15 cellular contexts compared by ENCODE assay signal in the genomic region with DNA sequence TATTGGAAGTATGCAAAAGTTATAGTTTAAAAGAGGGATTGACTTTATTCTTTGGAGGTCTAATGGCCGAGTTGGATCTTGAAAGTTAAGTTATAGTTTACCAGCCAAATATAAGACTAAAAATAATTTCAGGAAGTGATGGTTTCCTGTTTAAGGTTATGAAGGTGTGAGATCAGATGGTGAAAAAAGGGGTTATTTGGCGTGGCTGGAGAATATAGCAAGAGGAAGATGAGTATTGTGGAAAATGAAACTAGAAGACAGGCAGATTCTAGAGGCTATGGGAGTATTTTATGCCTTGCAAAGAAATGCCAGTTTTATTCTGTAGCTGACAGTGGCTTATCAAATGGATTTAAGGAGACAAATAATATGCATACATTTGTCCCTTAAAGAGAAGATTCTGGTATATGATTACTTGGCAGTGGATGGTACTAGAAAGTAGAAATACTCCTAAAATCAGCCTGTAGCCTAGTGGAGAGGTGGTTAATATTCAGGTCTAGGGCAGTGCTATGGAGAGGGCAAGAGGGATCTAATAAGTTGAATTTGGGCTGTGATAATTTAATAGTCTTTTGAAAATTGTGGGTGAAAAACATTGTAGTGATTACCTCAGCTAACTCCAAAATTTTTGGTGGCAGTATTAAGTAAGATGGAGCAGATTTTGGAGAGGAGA.
A peak's percentile ranks its signal among the peaks of the same experiment; 100 is the strongest.
DNase-seq lines count a peak whose midpoint lies in the region; ATAC-seq and TF ChIP-seq lines count a peak whose summit lies in the region.
"Had no signal": no experiment of that assay in that cellular context is flagged by ENCODE, and none has a peak within 500 bp of the region (broad histone marks: within the 10 kb centered on the region; RNA-seq: fewer than 3 reads in every experiment).

No MANE protein-coding gene starts in this region.

- no peaks in the 10 kb centered on the region for H3K4me1 ChIP-seq in adrenal gland (replicated peaks in 1 of 2)
- H3K4me1 ChIP-seq: HAP-1 had no signal

- in situ Hi-C loops in KBM-7 (cut with MboI; ENCODE audit: low pct_unique_long_range_greater_than_20kb, low sequenced_read_pairs) = no loop called here

- no peak for TF ChIP-seq POLR2A in adrenal gland (IDR thresholded peaks at IDR 0.05)

- DNase-seq in KBM-7 (peak; percentile 4), mucosa of gallbladder (ENCODE audit: low spot score) (no peak), ecto neural progenitor cell (ENCODE audit: low spot score) (no peak), adrenal gland (no peak)
- DNase-seq: activated CD4-positive, alpha-beta T cell treated with anti-CD3 and anti-CD28 coated beads, Interleukin-2, amount 50 U/mL, for 4 hours; activated naive CD4-positive, alpha-beta T cell treated with anti-CD3 and anti-CD28 coated beads, Interleukin-2, amount 10 ng/mL, durations not matched to agents 7 days and 5 days; cortex of kidney; foreskin melanocyte; nephron progenitor cell; spleen had no signal

- H3K27ac ChIP-seq in adrenal gland = no peak overlapping the region
- H3K27ac ChIP-seq: spleen had no signal

- WGBS in adrenal gland, 4 donors = 27 to 50% (median 34%) methylated on average over 2 of the region's 2 CpGs

- TF ChIP-seq CTCF in adrenal gland (IDR thresholded peaks at IDR 0.05) = no peak

- H3K36me3 ChIP-seq in adrenal gland (replicated peaks in 1 of 2) = no peaks in the 10 kb centered on the region
- H3K36me3 ChIP-seq: HAP-1, spleen had no signal

- no peaks in the 10 kb centered on the region for H3K27me3 ChIP-seq in adrenal gland
- H3K27me3 ChIP-seq: spleen had no signal

- intact Hi-C loops in adrenal gland (cut with DNase I) = no loop called here

- no peak overlapping the region for H3K4me3 ChIP-seq in adrenal gland
- H3K4me3 ChIP-seq: HAP-1, spleen had no signal

- peak; percentile 85 for ATAC-seq in GM18508 (IDR thresholded peaks at IDR 0.05; ENCODE audit: insufficient read depth, unreplicated experiment)
- peak; percentile 74 for ATAC-seq in GM21360 (IDR thresholded peaks at IDR 0.05; ENCODE audit: unreplicated experiment)
- peak; percentile 88 for ATAC-seq in HG02973 (IDR thresholded peaks at IDR 0.05; ENCODE audit: unreplicated experiment)
- no peak for ATAC-seq in GM19035 (IDR thresholded peaks at IDR 0.05; ENCODE audit: unreplicated experiment)

- no peaks in the 10 kb centered on the region for H3K9me3 ChIP-seq in adrenal gland (replicated peaks in 1 of 3)
- H3K9me3 ChIP-seq: HAP-1, spleen had no signal
